ENCODE assay signal across 9 cellular contexts in the genomic region with DNA sequence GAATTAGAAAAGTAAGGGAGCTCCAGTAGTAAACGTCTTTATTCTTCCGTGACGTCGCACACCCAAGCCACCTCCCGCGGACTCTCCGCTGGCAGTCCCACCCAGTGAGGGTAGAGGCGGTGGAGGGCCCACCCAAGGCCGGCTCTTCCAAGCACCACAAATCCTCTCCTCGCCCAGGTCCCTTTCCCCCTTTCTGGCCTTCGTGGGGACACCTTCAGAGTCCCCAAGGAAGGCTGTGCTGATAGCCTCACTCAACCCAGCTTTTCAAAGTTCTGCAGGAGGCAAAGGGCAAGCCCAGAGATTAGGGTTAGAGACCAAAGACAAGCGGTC. TPM values are rescaled to one million over a fixed set of nuclear protein-coding genes. Genes with fewer than 3 reads are reported as not detected.
DNase-seq lines count a peak whose midpoint lies in the region; ATAC-seq, FAIRE-seq and TF ChIP-seq lines count a peak whose summit lies in the region.
"Had no signal": no experiment of that assay in that cellular context is flagged by ENCODE, and none has a peak within 500 bp of the region (broad histone marks: within the 10 kb centered on the region; RNA-seq: fewer than 3 reads in every experiment).

No MANE protein-coding gene starts in this region.

- WGBS in H1 (ENCODE audit: extremely low coverage in 1 of 2, insufficient coverage in 1 of 2, insufficient read length in 1 of 2, insufficient replicate concordance in 2 of 2, low coverage in 1 of 2, low lambda C conversion rate in 2 of 2, missing lambda C conversion rate in 1 of 2), 2 experiments, result 36% methylated on average over 2 of the region's 12 CpGs; no CpG with 5 or more reads in 1 of the 2 experiments

- H3K27ac Mint-ChIP-seq in nephron progenitor cell, result no peak overlapping the region

- H3K14ac ChIP-seq in H1 (ENCODE audit: insufficient read length), result no peak overlapping the region

- no peaks in the 10 kb centered on the region for H3K9me3 ChIP-seq in BE2C
- no peaks in the 10 kb centered on the region for H3K9me3 ChIP-seq in MG63
- H3K9me3 ChIP-seq in H1 (ENCODE audit: insufficient read depth in 2 of 2, low read depth in 1 of 2, low read length in 1 of 2), result no peaks in the 10 kb centered on the region

- H3K23me2 ChIP-seq in H1 (ENCODE audit: low read depth, low read length), result peaks cover 12% of the 10 kb centered on the region; the same call in 1 of the 2 replicates

- H3K36me3 ChIP-seq in BE2C (peaks cover 17% of the 10 kb centered on the region), MG63 (peaks cover 42% of the 10 kb centered on the region), H1 (ENCODE audit: control insufficient read depth in 2 of 4, insufficient read depth in 4 of 4, low read length in 3 of 4) (peaks cover 9 to 36% (median 24%) of the 10 kb centered on the region in 4 experiments; a peak in 6 of 8 replicates)

- peaks cover 19% of the 10 kb centered on the region for H3K4me1 Mint-ChIP-seq in nephron progenitor cell

- no peak overlapping the region; the same call in none of the 2 replicates for H3K18ac ChIP-seq in H1 (ENCODE audit: extremely low read depth, low read length)

- peak overlapping the region; percentile 38; the same call in 1 of the 2 replicates for H3K27ac ChIP-seq in H1 (ENCODE audit: low read depth, low read length)

- no peak overlapping the region for H2AK5ac ChIP-seq in H1 (ENCODE audit: low read depth, low read length)

- POLR2A ChIA-PET in H1 (lab: Charles Lee; ENCODE audit: partially characterized antibody), result interaction anchor here (0.7 to 6.5 kb wide), 20 partner anchors 8 to 116 kb away, joined by 3 to 66 read pairs (median 4); a partner anchor contains a TSS

- H2BK12ac ChIP-seq in H1 (ENCODE audit: low read depth, low read length), result no peak overlapping the region

- H3K27me3 ChIP-seq in BE2C, result no peaks in the 10 kb centered on the region
- H3K27me3 ChIP-seq in MG63, result no peaks in the 10 kb centered on the region
- no peaks in the 10 kb centered on the region for H3K27me3 ChIP-seq in H1 (replicated peaks in 1 of 4; ENCODE audit: control insufficient read depth in 3 of 4, extremely low read depth in 1 of 4, insufficient read depth in 3 of 4, low read length in 3 of 4)

- H3K4me2 ChIP-seq in H1 (ENCODE audit: insufficient read depth in 1 of 2, low read depth in 2 of 2, low read length in 2 of 2), result peak overlapping the region; percentile 79 to 97

- DNase-seq in BE2C, result no peak
- no peak for DNase-seq in MG63
- no peak for DNase-seq in H1 (ENCODE audit: low read depth in 1 of 2, low spot score in 2 of 2)
- DNase-seq in nephron progenitor cell, result no peak
- DNase-seq in NCI-H345 treated with DMSO at 0.1 percent for 48 hours (lab: John Stamatoyannopoulos, UW; ENCODE audit: unreplicated experiment), result no peak
- DNase-seq in H54 (ENCODE audit: insufficient read length, low spot score), result no peak
- no peak for DNase-seq in LoVo (ENCODE audit: low spot score)

- no peak overlapping the region for H2BK15ac ChIP-seq in H1 (ENCODE audit: low read length)

- no peaks in the 10 kb centered on the region for H3K9me3 Mint-ChIP-seq in nephron progenitor cell

- peak; percentile 17 for ATAC-seq in GM21717 (IDR thresholded peaks at IDR 0.05; ENCODE audit: unreplicated experiment)

- H4K5ac ChIP-seq in H1 (ENCODE audit: insufficient read length, low read depth, low read length), result peak overlapping the region; percentile 70

- FAIRE-seq in H1 (lab: Jason Lieb, UNC) (no peak), H54 (lab: Jason Lieb, UNC) (no peak)

- H3K79me1 ChIP-seq in H1 (ENCODE audit: low read depth, low read length), result 0 out of 2 replicates have a peak, but pooled peaks cover 2% of the 10 kb centered on the region

- H4K8ac ChIP-seq in H1 (ENCODE audit: extremely low read depth, insufficient read depth, low read length), result peak overlapping the region; percentile 96; the same call in 1 of the 2 replicates

- no peak overlapping the region for H3K4ac ChIP-seq in H1 (replicated peaks; ENCODE audit: insufficient read length, low read depth, low read length)

- H3K79me2 ChIP-seq in H1 (ENCODE audit: control insufficient read depth in 1 of 2, insufficient read depth in 2 of 2, low read length in 2 of 2), result peaks cover 0 to 12% of the 10 kb centered on the region in 2 experiments; a peak in 2 of 4 replicates

- TF ChIP-seq EP300 in H1 (IDR thresholded peaks at IDR 0.05; ENCODE audit: borderline replicate concordance in 1 of 2, low read depth in 2 of 2, low read length in 2 of 2), result no peak

- no peak overlapping the region for H3K23ac ChIP-seq in H1 (ENCODE audit: insufficient read length)

- peaks cover 2 to 6% of the 10 kb centered on the region in 2 experiments for H4K20me1 ChIP-seq in H1 (replicated peaks in 1 of 2; ENCODE audit: control insufficient read depth in 1 of 2, insufficient read depth in 2 of 2, low read length in 2 of 2)

- TF ChIP-seq CTCF in BE2C (IDR thresholded peaks at IDR 0.05; ENCODE audit: low read depth, low read length), result no peak
- TF ChIP-seq CTCF in H1 (IDR thresholded peaks at IDR 0.05; ENCODE audit: control extremely low read depth in 1 of 3, insufficient read depth in 1 of 3, low read depth in 1 of 3, low read length in 3 of 3), result no peak
- TF ChIP-seq CTCF in nephron progenitor cell (IDR thresholded peaks at IDR 0.05), result no peak

- peak overlapping the region; percentile 97 for H3K4me3 Mint-ChIP-seq in nephron progenitor cell

- H2BK20ac ChIP-seq in H1 (ENCODE audit: low read length), result no peak overlapping the region

- TF ChIP-seq POLR2A in H1 (IDR thresholded peaks at IDR 0.05; ENCODE audit: control extremely low read depth in 1 of 2, low read depth in 2 of 2, low read length in 2 of 2), result no peak; a peak in 1 of 3 replicates
- TF ChIP-seq POLR2A in H54 (IDR thresholded peaks at IDR 0.05; ENCODE audit: low read depth, low read length), result no peak

- H3K36me3 Mint-ChIP-seq in nephron progenitor cell (ENCODE audit: low read depth), result peaks cover 57% of the 10 kb centered on the region

- H2AFZ ChIP-seq in H1 (ENCODE audit: low read length), result no peak overlapping the region; the same call in 1 of the 2 replicates

- peak overlapping the region; percentile 5 for H3K56ac ChIP-seq in H1 (replicated peaks; ENCODE audit: insufficient read length, low read depth, low read length)

- TF ChIP-seq RAD21 in H1 (IDR thresholded peaks at IDR 0.05 in 1 of 2, conservative IDR thresholded peaks at IDR 0.05 in 1 of 2; ENCODE audit: low read depth in 2 of 2, low read length in 2 of 2), result no peak

- H3K4me3 ChIP-seq in BE2C (ENCODE audit: low read depth, low read length) (peak overlapping the region; percentile 76), MG63 (peak overlapping the region; percentile 99), H1 (ENCODE audit: extremely low read depth in 1 of 4, insufficient read depth in 2 of 4, low read depth in 3 of 4, low read length in 4 of 4) (peak overlapping the region; percentile 77 to 80 (median 80))

- peak overlapping the region in 3 of 4 experiments; percentile 72 to 84 (median 82); a peak in 5 of 7 replicates for H3K9ac ChIP-seq in H1 (replicated peaks in 1 of 4; ENCODE audit: extremely low read depth in 1 of 4, low read depth in 3 of 4, low read length in 3 of 4)

- H4K91ac ChIP-seq in H1 (replicated peaks; ENCODE audit: insufficient read length, low read length), result peak overlapping the region; percentile 47

- CTCF ChIA-PET in H1 (lab: Charles Lee; ENCODE audit: partially characterized antibody), result interaction anchor here (0.8 to 31.7 kb wide), 8 partner anchors 9 to 352 kb away, joined by 3 to 547 read pairs (median 8); a partner anchor contains a TSS

- H3K4me1 ChIP-seq in BE2C (no peaks in the 10 kb centered on the region), H1 (replicated peaks in 1 of 4; ENCODE audit: control insufficient read depth in 3 of 4, insufficient read depth in 4 of 4, low read length in 3 of 4) (peaks cover 0 to 8% (median 3%) of the 10 kb centered on the region in 4 experiments; a peak in 3 of 7 replicates)

- H2BK5ac ChIP-seq in H1 (ENCODE audit: low read depth, low read length), result peak overlapping the region; percentile 13; the same call in 1 of the 2 replicates

- H2BK120ac ChIP-seq in H1 (replicated peaks; ENCODE audit: low read depth, low read length), result no peak overlapping the region

- H3K27me3 Mint-ChIP-seq in nephron progenitor cell (ENCODE audit: low read depth, poor library complexity), result no peaks in the 10 kb centered on the region

RNA-seq across cellular contexts. Expression of a gene that starts 0.3 kb away (rescaled TPM):
- polyA plus RNA-seq in BE2C (2012; ENCODE audit: insufficient read depth, insufficient read length, low read depth), result 22.0 TPM
- 10.0 and 13.0 TPM in 2 replicates for total RNA-seq in MG63 (2014; rRNA removed; shearing (Covaris generic); ENCODE audit: low replicate concordance)
- total RNA-seq in H1 (2021; fragmentation: NEBNext Ultra II Directional; extraction: Animal tissue kit (Norgen Biotek cat#: 25700)), result 29.6 and 36.8 TPM in 2 replicates
- 27.3 and 34.8 TPM in 2 replicates for polyA plus RNA-seq in H1 (2011; rRNA removed)
- 25.1 TPM for polyA plus RNA-seq in H1 (2011; cell fraction: cytosol; rRNA removed)
- 43.6 TPM for polyA plus RNA-seq in H1 (2011; cell fraction: nucleus; rRNA removed)
- 20.4 to 32.9 TPM (median 29.8 TPM) in 4 replicates for polyA plus RNA-seq in H1 (2012, experiment 1 of 2)
- 24.3 TPM for polyA plus RNA-seq in H1 (2012, experiment 2 of 2)
- 17.9 TPM for polyA plus RNA-seq in H1 (2013, experiment 1 of 2)
- polyA plus RNA-seq in H1 (2013, experiment 2 of 2), result 16.9 TPM
- 42.5 and 57.8 TPM in 2 replicates for polyA minus RNA-seq in H1 (2011; rRNA and poly(A)+ RNA removed)
- polyA minus RNA-seq in H1 (2011; cell fraction: cytosol; rRNA and poly(A)+ RNA removed), result 37.3 TPM
- polyA minus RNA-seq in H1 (2011; cell fraction: nucleus; rRNA and poly(A)+ RNA removed), result 20.5 TPM

RNA-seq across cellular contexts. Expression of a gene that starts 9.8 kb away (rescaled TPM):
- 7.7 TPM for polyA plus RNA-seq in BE2C (2012; ENCODE audit: insufficient read depth, insufficient read length, low read depth)
- total RNA-seq in MG63 (2014; rRNA removed; shearing (Covaris generic); ENCODE audit: low replicate concordance), result 12.2 and 15.6 TPM in 2 replicates
- 17.4 and 19.8 TPM in 2 replicates for total RNA-seq in H1 (2021; fragmentation: NEBNext Ultra II Directional; extraction: Animal tissue kit (Norgen Biotek cat#: 25700))
- 7.9 and 11.6 TPM in 2 replicates for polyA plus RNA-seq in H1 (2011; rRNA removed)
- polyA plus RNA-seq in H1 (2011; cell fraction: cytosol; rRNA removed), result 12.5 TPM
- 13.1 TPM for polyA plus RNA-seq in H1 (2011; cell fraction: nucleus; rRNA removed)
- polyA plus RNA-seq in H1 (2012, experiment 1 of 2), result 13.0 to 16.1 TPM (median 14.3 TPM) in 4 replicates
- 12.4 TPM for polyA plus RNA-seq in H1 (2012, experiment 2 of 2)
- 11.3 TPM for polyA plus RNA-seq in H1 (2013, experiment 1 of 2)
- 11.8 TPM for polyA plus RNA-seq in H1 (2013, experiment 2 of 2)
- 4.4 and 5.9 TPM in 2 replicates for polyA minus RNA-seq in H1 (2011; rRNA and poly(A)+ RNA removed)
- 9.6 TPM for polyA minus RNA-seq in H1 (2011; cell fraction: cytosol; rRNA and poly(A)+ RNA removed)
- polyA minus RNA-seq in H1 (2011; cell fraction: nucleus; rRNA and poly(A)+ RNA removed), result 11.5 TPM

RNA-seq across cellular contexts. Expression of a gene that starts 23.3 kb away (rescaled TPM):
- 1.0 TPM for polyA plus RNA-seq in BE2C (2012; ENCODE audit: insufficient read depth, insufficient read length, low read depth)
- total RNA-seq in MG63 (2014; rRNA removed; shearing (Covaris generic); ENCODE audit: low replicate concordance), result not detected in 2 replicates
- total RNA-seq in H1 (2021; fragmentation: NEBNext Ultra II Directional; extraction: Animal tissue kit (Norgen Biotek cat#: 25700)), result not detected in 2 replicates
- polyA plus RNA-seq in H1 (2011; rRNA removed), result not detected in 2 replicates
- not detected for polyA plus RNA-seq in H1 (2011; cell fraction: cytosol; rRNA removed)
- not detected for polyA plus RNA-seq in H1 (2011; cell fraction: nucleus; rRNA removed)
- polyA plus RNA-seq in H1 (2012, experiment 1 of 2), result 0.14 TPM in 1 of 4 replicates, not detected in the others
- polyA plus RNA-seq in H1 (2012, experiment 2 of 2), result not detected
- polyA plus RNA-seq in H1 (2013, experiment 1 of 2), result not detected
- polyA plus RNA-seq in H1 (2013, experiment 2 of 2), result not detected
- not detected in 2 replicates for polyA minus RNA-seq in H1 (2011; rRNA and poly(A)+ RNA removed)
- not detected for polyA minus RNA-seq in H1 (2011; cell fraction: cytosol; rRNA and poly(A)+ RNA removed)
- not detected for polyA minus RNA-seq in H1 (2011; cell fraction: nucleus; rRNA and poly(A)+ RNA removed)
- total RNA-seq: myocyte had no signal

RNA-seq across cellular contexts. Expression of a gene that starts 27.5 kb away (rescaled TPM):
- not detected for polyA plus RNA-seq in BE2C (2012; ENCODE audit: insufficient read depth, insufficient read length, low read depth)
- total RNA-seq in MG63 (2014; rRNA removed; shearing (Covaris generic); ENCODE audit: low replicate concordance), result not detected in 2 replicates
- 3.9 and 4.0 TPM in 2 replicates for total RNA-seq in H1 (2021; fragmentation: NEBNext Ultra II Directional; extraction: Animal tissue kit (Norgen Biotek cat#: 25700))
- 3.3 and 4.2 TPM in 2 replicates for polyA plus RNA-seq in H1 (2011; rRNA removed)
- 3.6 TPM for polyA plus RNA-seq in H1 (2011; cell fraction: cytosol; rRNA removed)
- polyA plus RNA-seq in H1 (2011; cell fraction: nucleus; rRNA removed), result 3.2 TPM
- 5.0 to 6.8 TPM (median 6.0 TPM) in 4 replicates for polyA plus RNA-seq in H1 (2012, experiment 1 of 2)
- polyA plus RNA-seq in H1 (2012, experiment 2 of 2), result 4.0 TPM
- 4.2 TPM for polyA plus RNA-seq in H1 (2013, experiment 1 of 2)
- polyA plus RNA-seq in H1 (2013, experiment 2 of 2), result 5.1 TPM
- 0.47 and 1.8 TPM in 2 replicates for polyA minus RNA-seq in H1 (2011; rRNA and poly(A)+ RNA removed)
- 4.6 TPM for polyA minus RNA-seq in H1 (2011; cell fraction: cytosol; rRNA and poly(A)+ RNA removed)
- polyA minus RNA-seq in H1 (2011; cell fraction: nucleus; rRNA and poly(A)+ RNA removed), result 3.7 TPM
- total RNA-seq: myocyte had no signal

RNA-seq across cellular contexts. Expression of a gene that starts 31.1 kb away (rescaled TPM):
- polyA plus RNA-seq in BE2C (2012; ENCODE audit: insufficient read depth, insufficient read length, low read depth), result 158 TPM
- 19.1 and 33.9 TPM in 2 replicates for total RNA-seq in MG63 (2014; rRNA removed; shearing (Covaris generic); ENCODE audit: low replicate concordance)
- total RNA-seq in H1 (2021; fragmentation: NEBNext Ultra II Directional; extraction: Animal tissue kit (Norgen Biotek cat#: 25700)), result 131 and 134 TPM in 2 replicates
- 43.2 and 53.5 TPM in 2 replicates for polyA plus RNA-seq in H1 (2011; rRNA removed)
- 70.2 TPM for polyA plus RNA-seq in H1 (2011; cell fraction: cytosol; rRNA removed)
- 42.9 TPM for polyA plus RNA-seq in H1 (2011; cell fraction: nucleus; rRNA removed)
- 163 to 182 TPM (median 173 TPM) in 4 replicates for polyA plus RNA-seq in H1 (2012, experiment 1 of 2)
- polyA plus RNA-seq in H1 (2012, experiment 2 of 2), result 86.7 TPM
- polyA plus RNA-seq in H1 (2013, experiment 1 of 2), result 89.6 TPM
- polyA plus RNA-seq in H1 (2013, experiment 2 of 2), result 96.6 TPM
- polyA minus RNA-seq in H1 (2011; rRNA and poly(A)+ RNA removed), result 13.6 and 21.9 TPM in 2 replicates
- polyA minus RNA-seq in H1 (2011; cell fraction: cytosol; rRNA and poly(A)+ RNA removed), result 53.8 TPM
- 25.6 TPM for polyA minus RNA-seq in H1 (2011; cell fraction: nucleus; rRNA and poly(A)+ RNA removed)
